Comparison of ENCODE assay signal across 1 cellular context in the genomic region with DNA sequence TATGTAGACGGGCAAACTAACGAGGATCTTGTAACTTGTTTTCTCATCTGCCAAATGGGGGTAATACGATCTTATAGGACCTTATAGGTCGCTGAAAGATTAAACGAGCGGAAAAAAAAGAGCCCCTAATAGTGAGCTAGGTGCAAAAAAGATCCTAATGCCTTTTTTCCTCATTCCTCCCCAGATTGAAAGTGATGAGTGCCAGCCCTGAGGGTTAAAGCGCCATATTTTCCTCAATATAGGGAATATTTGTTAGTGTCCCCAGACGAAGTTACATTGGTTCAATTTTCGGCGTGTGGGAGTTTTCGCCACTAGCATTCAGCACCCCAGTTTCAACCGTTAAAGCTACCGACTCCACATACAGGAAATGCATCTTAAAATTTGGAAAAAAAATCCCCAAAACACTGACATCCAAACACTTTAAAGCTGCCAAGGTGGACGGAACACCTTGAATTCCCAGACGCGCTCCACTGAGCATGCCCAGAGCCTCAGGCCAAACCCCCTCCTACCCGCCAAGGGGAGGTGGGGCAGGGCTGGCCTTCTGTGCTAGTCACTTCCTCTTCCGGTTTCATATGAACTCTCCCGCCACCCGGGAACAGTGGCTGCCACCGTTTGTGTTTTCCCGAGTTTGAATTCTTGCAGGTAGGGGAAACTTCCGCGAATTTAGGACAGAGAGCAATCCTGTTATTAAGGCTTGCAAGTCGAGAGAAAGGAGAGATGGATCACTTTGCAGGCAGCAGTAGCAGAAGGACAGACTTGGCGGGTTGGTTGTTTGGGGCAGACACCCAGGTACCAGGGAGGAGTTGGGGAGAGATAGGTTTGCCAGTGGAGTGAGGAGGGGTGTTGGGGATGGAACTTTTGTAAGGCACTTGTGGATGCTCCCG.
TF ChIP-seq lines count a peak whose summit lies in the region.

A gene with protein sequence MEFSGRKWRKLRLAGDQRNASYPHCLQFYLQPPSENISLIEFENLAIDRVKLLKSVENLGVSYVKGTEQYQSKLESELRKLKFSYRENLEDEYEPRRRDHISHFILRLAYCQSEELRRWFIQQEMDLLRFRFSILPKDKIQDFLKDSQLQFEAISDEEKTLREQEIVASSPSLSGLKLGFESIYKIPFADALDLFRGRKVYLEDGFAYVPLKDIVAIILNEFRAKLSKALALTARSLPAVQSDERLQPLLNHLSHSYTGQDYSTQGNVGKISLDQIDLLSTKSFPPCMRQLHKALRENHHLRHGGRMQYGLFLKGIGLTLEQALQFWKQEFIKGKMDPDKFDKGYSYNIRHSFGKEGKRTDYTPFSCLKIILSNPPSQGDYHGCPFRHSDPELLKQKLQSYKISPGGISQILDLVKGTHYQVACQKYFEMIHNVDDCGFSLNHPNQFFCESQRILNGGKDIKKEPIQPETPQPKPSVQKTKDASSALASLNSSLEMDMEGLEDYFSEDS (plus strand): TSS at position 571 of the 884 bp plus-strand sequence. CDS start 816 bp downstream, outside the sequence.

TF ChIP-seq in HEK293, 187 proteins besides CTCF, POLR2A, EP300 and RAD21 (continued from another document):
- TF ChIP-seq HIC1 (tag by site-specific recombination; IDR thresholded peaks at IDR 0.05) (no peak), ZNF335 (tag by site-specific recombination; conservative IDR thresholded peaks at IDR 0.05) (peak; percentile 87), HOXD13 (CRISPR knock-in tag; IDR thresholded peaks at IDR 0.05; ENCODE audit: borderline replicate concordance) (no peak), ZNF623 (tag by site-specific recombination; IDR thresholded peaks at IDR 0.05) (no peak), SP7 (tag by site-specific recombination; IDR thresholded peaks at IDR 0.05) (0 out of 2 replicates have a peak, but pooled peaks have one; percentile 35), ZNF324 (tag by site-specific recombination; IDR thresholded peaks at IDR 0.05) (no peak), IKZF3 (tag by site-specific recombination; IDR thresholded peaks at IDR 0.05) (0 out of 2 replicates have a peak, but pooled peaks have one; percentile 34), ZNF571 (tag by site-specific recombination; IDR thresholded peaks at IDR 0.05) (no peak), ZBTB48 (tag by site-specific recombination; IDR thresholded peaks at IDR 0.05) (peak; percentile 16; the same call in 1 of the 2 replicates), ZNF391 (tag by site-specific recombination; IDR thresholded peaks at IDR 0.05; ENCODE audit: borderline replicate concordance, low read depth) (peak; percentile 27; the same call in 1 of the 2 replicates), ZBTB20 (tag by site-specific recombination; IDR thresholded peaks at IDR 0.05) (peak; percentile 97), ZNF658 (tag by site-specific recombination; IDR thresholded peaks at IDR 0.05) (no peak), KLF9 (tag by site-specific recombination; IDR thresholded peaks at IDR 0.05; ENCODE audit: low read depth) (peak; percentile 58), ZEB2 (tag by site-specific recombination; IDR thresholded peaks at IDR 0.05) (peak; percentile 55; the same call in 1 of the 2 replicates), ZNF600 (tag by site-specific recombination; IDR thresholded peaks at IDR 0.05) (peak; percentile 9; the same call in 1 of the 2 replicates), PATZ1 (tag by site-specific recombination; IDR thresholded peaks at IDR 0.05) (peak; percentile 53), ZXDB (tag by site-specific recombination; IDR thresholded peaks at IDR 0.05) (peak; percentile 64), ZBTB17 (tag by site-specific recombination; IDR thresholded peaks at IDR 0.05) (peak; percentile 97)
- TF ChIP-seq, protein P1, sequence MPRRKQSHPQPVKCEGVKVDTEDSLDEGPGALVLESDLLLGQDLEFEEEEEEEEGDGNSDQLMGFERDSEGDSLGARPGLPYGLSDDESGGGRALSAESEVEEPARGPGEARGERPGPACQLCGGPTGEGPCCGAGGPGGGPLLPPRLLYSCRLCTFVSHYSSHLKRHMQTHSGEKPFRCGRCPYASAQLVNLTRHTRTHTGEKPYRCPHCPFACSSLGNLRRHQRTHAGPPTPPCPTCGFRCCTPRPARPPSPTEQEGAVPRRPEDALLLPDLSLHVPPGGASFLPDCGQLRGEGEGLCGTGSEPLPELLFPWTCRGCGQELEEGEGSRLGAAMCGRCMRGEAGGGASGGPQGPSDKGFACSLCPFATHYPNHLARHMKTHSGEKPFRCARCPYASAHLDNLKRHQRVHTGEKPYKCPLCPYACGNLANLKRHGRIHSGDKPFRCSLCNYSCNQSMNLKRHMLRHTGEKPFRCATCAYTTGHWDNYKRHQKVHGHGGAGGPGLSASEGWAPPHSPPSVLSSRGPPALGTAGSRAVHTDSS (tag by site-specific recombination; IDR thresholded peaks at IDR 0.05): peak; percentile 6; the same call in 1 of the 2 replicates
- TF ChIP-seq, protein P2, sequence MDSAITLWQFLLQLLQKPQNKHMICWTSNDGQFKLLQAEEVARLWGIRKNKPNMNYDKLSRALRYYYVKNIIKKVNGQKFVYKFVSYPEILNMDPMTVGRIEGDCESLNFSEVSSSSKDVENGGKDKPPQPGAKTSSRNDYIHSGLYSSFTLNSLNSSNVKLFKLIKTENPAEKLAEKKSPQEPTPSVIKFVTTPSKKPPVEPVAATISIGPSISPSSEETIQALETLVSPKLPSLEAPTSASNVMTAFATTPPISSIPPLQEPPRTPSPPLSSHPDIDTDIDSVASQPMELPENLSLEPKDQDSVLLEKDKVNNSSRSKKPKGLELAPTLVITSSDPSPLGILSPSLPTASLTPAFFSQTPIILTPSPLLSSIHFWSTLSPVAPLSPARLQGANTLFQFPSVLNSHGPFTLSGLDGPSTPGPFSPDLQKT (IDR thresholded peaks at IDR 0.05; ENCODE audit: borderline replicate concordance, low read depth, low read length): no peak
- TF ChIP-seq, protein P3, sequence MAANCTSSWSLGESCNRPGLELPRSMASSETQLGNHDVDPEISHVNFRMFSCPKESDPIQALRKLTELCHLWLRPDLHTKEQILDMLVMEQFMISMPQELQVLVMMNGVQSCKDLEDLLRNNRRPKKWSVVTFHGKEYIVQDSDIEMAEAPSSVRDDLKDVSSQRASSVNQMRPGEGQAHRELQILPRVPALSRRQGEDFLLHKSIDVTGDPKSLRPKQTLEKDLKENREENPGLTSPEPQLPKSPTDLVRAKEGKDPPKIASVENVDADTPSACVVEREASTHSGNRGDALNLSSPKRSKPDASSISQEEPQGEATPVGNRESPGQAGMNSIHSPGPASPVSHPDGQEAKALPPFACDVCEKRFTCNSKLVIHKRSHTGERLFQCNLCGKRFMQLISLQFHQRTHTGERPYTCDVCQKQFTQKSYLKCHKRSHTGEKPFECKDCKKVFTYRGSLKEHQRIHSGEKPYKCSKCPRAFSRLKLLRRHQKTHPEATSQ (tag by site-specific recombination; IDR thresholded peaks at IDR 0.05): no peak
